1 cellular context compared by ENCODE assay signal in genomic region chr18:73261923-73262322, GRCh38.
TF ChIP-seq lines count a peak whose summit lies in the region.

No MANE protein-coding gene starts in this region.

TF ChIP-seq in GM23338, 12 proteins besides CTCF, POLR2A, EP300 and RAD21 (continued from another document):
- TF ChIP-seq, protein P1, sequence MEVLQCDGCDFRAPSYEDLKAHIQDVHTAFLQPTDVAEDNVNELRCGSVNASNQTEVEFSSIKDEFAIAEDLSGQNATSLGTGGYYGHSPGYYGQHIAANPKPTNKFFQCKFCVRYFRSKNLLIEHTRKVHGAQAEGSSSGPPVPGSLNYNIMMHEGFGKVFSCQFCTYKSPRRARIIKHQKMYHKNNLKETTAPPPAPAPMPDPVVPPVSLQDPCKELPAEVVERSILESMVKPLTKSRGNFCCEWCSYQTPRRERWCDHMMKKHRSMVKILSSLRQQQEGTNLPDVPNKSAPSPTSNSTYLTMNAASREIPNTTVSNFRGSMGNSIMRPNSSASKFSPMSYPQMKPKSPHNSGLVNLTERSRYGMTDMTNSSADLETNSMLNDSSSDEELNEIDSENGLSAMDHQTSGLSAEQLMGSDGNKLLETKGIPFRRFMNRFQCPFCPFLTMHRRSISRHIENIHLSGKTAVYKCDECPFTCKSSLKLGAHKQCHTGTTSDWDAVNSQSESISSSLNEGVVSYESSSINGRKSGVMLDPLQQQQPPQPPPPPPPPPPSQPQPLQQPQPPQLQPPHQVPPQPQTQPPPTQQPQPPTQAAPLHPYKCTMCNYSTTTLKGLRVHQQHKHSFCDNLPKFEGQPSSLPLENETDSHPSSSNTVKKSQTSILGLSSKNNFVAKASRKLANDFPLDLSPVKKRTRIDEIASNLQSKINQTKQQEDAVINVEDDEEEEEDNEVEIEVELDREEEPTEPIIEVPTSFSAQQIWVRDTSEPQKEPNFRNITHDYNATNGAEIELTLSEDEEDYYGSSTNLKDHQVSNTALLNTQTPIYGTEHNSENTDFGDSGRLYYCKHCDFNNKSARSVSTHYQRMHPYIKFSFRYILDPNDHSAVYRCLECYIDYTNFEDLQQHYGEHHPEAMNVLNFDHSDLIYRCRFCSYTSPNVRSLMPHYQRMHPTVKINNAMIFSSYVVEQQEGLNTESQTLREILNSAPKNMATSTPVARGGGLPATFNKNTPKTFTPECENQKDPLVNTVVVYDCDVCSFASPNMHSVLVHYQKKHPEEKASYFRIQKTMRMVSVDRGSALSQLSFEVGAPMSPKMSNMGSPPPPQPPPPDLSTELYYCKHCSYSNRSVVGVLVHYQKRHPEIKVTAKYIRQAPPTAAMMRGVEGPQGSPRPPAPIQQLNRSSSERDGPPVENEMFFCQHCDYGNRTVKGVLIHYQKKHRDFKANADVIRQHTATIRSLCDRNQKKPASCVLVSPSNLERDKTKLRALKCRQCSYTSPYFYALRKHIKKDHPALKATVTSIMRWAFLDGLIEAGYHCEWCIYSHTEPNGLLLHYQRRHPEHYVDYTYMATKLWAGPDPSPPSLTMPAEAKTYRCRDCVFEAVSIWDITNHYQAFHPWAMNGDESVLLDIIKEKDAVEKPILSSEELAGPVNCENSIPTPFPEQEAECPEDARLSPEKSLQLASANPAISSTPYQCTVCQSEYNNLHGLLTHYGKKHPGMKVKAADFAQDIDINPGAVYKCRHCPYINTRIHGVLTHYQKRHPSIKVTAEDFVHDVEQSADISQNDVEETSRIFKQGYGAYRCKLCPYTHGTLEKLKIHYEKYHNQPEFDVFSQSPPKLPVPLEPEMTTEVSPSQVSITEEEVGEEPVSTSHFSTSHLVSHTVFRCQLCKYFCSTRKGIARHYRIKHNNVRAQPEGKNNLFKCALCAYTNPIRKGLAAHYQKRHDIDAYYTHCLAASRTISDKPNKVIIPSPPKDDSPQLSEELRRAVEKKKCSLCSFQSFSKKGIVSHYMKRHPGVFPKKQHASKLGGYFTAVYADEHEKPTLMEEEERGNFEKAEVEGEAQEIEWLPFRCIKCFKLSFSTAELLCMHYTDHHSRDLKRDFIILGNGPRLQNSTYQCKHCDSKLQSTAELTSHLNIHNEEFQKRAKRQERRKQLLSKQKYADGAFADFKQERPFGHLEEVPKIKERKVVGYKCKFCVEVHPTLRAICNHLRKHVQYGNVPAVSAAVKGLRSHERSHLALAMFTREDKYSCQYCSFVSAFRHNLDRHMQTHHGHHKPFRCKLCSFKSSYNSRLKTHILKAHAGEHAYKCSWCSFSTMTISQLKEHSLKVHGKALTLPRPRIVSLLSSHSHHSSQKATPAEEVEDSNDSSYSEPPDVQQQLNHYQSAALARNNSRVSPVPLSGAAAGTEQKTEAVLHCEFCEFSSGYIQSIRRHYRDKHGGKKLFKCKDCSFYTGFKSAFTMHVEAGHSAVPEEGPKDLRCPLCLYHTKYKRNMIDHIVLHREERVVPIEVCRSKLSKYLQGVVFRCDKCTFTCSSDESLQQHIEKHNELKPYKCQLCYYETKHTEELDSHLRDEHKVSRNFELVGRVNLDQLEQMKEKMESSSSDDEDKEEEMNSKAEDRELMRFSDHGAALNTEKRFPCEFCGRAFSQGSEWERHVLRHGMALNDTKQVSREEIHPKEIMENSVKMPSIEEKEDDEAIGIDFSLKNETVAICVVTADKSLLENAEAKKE (CRISPR knock-in tag; IDR thresholded peaks at IDR 0.05), result no peak
- no peak for TF ChIP-seq NANOG (IDR thresholded peaks at IDR 0.05; ENCODE audit: borderline replicate concordance)
- TF ChIP-seq ZNF331 (CRISPR knock-in tag; IDR thresholded peaks at IDR 0.05; ENCODE audit: low read depth), result no peak
- TF ChIP-seq JUNB (IDR thresholded peaks at IDR 0.05; ENCODE audit: unreplicated experiment), result no peak
- no peak for TF ChIP-seq CREB1 (CRISPR knock-in tag; IDR thresholded peaks at IDR 0.05; ENCODE audit: low read depth)
- TF ChIP-seq EZH2 (IDR thresholded peaks at IDR 0.05; ENCODE audit: low read depth, unreplicated experiment), result no peak
- TF ChIP-seq STAT1 (IDR thresholded peaks at IDR 0.05; ENCODE audit: unreplicated experiment), result no peak
- TF ChIP-seq, protein P2, sequence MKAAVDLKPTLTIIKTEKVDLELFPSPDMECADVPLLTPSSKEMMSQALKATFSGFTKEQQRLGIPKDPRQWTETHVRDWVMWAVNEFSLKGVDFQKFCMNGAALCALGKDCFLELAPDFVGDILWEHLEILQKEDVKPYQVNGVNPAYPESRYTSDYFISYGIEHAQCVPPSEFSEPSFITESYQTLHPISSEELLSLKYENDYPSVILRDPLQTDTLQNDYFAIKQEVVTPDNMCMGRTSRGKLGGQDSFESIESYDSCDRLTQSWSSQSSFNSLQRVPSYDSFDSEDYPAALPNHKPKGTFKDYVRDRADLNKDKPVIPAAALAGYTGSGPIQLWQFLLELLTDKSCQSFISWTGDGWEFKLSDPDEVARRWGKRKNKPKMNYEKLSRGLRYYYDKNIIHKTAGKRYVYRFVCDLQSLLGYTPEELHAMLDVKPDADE (IDR thresholded peaks at IDR 0.05), result no peak
- no peak for TF ChIP-seq EZH2phosphoT487 (IDR thresholded peaks at IDR 0.05; ENCODE audit: unreplicated experiment)
